ENCODE assay signal across 9 cellular contexts in genomic region chr6:35600659-35601125, GRCh38.
DNase-seq lines count a peak whose midpoint lies in the region; ATAC-seq and TF ChIP-seq lines count a peak whose summit lies in the region.
"Had no signal": no experiment of that assay in that cellular context is flagged by ENCODE, and none has a peak within 500 bp of the region (broad histone marks: within the 10 kb centered on the region; RNA-seq: fewer than 3 reads in every experiment).

No MANE protein-coding gene starts in this region.

- intact Hi-C loops in CD4-positive, alpha-beta T cell (cut with DNase I, micrococcal nuclease): loop anchor here in 1 of 2 experiments (2.0 to 5.0 kb wide), 3 partner anchors 16 to 132 kb away; partner anchors contain the start of gene FKBP5
- intact Hi-C loops in ovary (cut with DNase I): loop anchor here in 3 of 4 donors (1.0 to 5.0 kb wide), 4 partner anchors 87 to 127 kb away; partner anchors contain the start of gene FKBP5 (in 2 of the 3)

- H3K9me3 ChIP-seq in CD4-positive, alpha-beta T cell (ENCODE audit: control insufficient read depth, low read length): no peaks in the 10 kb centered on the region
- H3K9me3 ChIP-seq in T-helper 17 cell (ENCODE audit: control insufficient read depth, low read length, poor library complexity, severe bottlenecking): no peaks in the 10 kb centered on the region
- no peaks in the 10 kb centered on the region for H3K9me3 ChIP-seq in ovary

- H3K4me3 ChIP-seq in ovary: no peak overlapping the region

- peaks cover 33% of the 10 kb centered on the region for H3K4me1 ChIP-seq in ovary (ENCODE audit: insufficient read depth)

- POLR2A ChIA-PET in CD4-positive, alpha-beta T cell (lab: Charles Lee): interaction anchor here (0.9 to 6.8 kb wide), 18 partner anchors 10 to 526 kb away, joined by 3 to 181 read pairs (median 6); partner anchors contain the start of genes ARMC12, FKBP5 and RPL10A

- no peak for ATAC-seq in CD4-positive, alpha-beta T cell (ENCODE audit: poor library complexity)
- ATAC-seq in T-helper 17 cell: no peak

- peaks cover 88% of the 10 kb centered on the region for H3K4me1 Mint-ChIP-seq in CD4-positive, alpha-beta T cell (ENCODE audit: low read depth)
- H3K4me1 Mint-ChIP-seq in T-helper 17 cell: peaks cover 56% of the 10 kb centered on the region

- H3K27me3 Mint-ChIP-seq in CD4-positive, alpha-beta T cell: no peaks in the 10 kb centered on the region
- no peaks in the 10 kb centered on the region for H3K27me3 Mint-ChIP-seq in T-helper 17 cell

- no peak for TF ChIP-seq POLR2A in ovary (IDR thresholded peaks at IDR 0.05)

- H3K36me3 ChIP-seq in ovary: no peaks in the 10 kb centered on the region

- no peak for TF ChIP-seq CTCF in CD4-positive, alpha-beta T cell (IDR thresholded peaks at IDR 0.05)
- TF ChIP-seq CTCF in ovary (IDR thresholded peaks at IDR 0.05): no peak

- peak; percentile 36 for TF ChIP-seq EP300 in ovary (IDR thresholded peaks at IDR 0.05)

- H3K36me3 Mint-ChIP-seq in CD4-positive, alpha-beta T cell (ENCODE audit: low read depth): peaks cover 51% of the 10 kb centered on the region
- H3K36me3 Mint-ChIP-seq in T-helper 17 cell (ENCODE audit: low read depth): peaks cover 4% of the 10 kb centered on the region

- CTCF ChIA-PET in CD4-positive, alpha-beta T cell (lab: Charles Lee): interaction anchor here (0.8 to 4.5 kb wide), 10 partner anchors 9 to 136 kb away, joined by 3 to 33 read pairs (median 8); partner anchors contain the start of gene ARMC12

- no peaks in the 10 kb centered on the region for H3K27me3 ChIP-seq in CD4-positive, alpha-beta T cell (ENCODE audit: control insufficient read depth, insufficient read depth, low read length)
- H3K27me3 ChIP-seq in ovary: no peaks in the 10 kb centered on the region

- peak overlapping the region; percentile 82 for H3K4me3 Mint-ChIP-seq in CD4-positive, alpha-beta T cell
- peak overlapping the region; percentile 92 for H3K4me3 Mint-ChIP-seq in T-helper 17 cell

- H3K27ac ChIP-seq in CD4-positive, alpha-beta T cell (ENCODE audit: low read depth, low read length): peak overlapping the region; percentile 82
- H3K27ac ChIP-seq in epithelial cell of prostate: peak overlapping the region; percentile 89
- peak overlapping the region; percentile 62 to 86 for H3K27ac ChIP-seq in ovary

- no peaks in the 10 kb centered on the region for H3K9me3 Mint-ChIP-seq in CD4-positive, alpha-beta T cell

- H3K27ac Mint-ChIP-seq in CD4-positive, alpha-beta T cell: peak overlapping the region; percentile 85
- peak overlapping the region; percentile 96 for H3K27ac Mint-ChIP-seq in T-helper 17 cell

- 3 to 16% (median 8%) methylated on average over 1 of the region's 1 CpG for WGBS in ovary, 3 donors

- no peak for DNase-seq in CD4-positive, alpha-beta T cell
- DNase-seq in T-helper 17 cell (no peak), epithelial cell of prostate (ENCODE audit: low read depth, low spot score) (no peak), ovary (no peak), NCI-H2227 treated with DMSO at 0.1 percent for 48 hours (lab: John Stamatoyannopoulos, UW) (no peak), T1000 (lab: John Stamatoyannopoulos, UW) (no peak), NCI-H2081 treated with DMSO at 0.1 percent for 48 hours (lab: John Stamatoyannopoulos, UW) (no peak)
- DNase-seq in stimulated activated CD4-positive, alpha-beta T cell treated with anti-CD3 and anti-CD28 coated beads, Interleukin-15, amount 100 ng/mL, for 24 hours: no peak
- DNase-seq: GDM1 had no signal
